14 cellular contexts compared by ENCODE assay signal in genomic region chr9:89657765-89658164, GRCh38. TPM values are rescaled to one million over a fixed set of nuclear protein-coding genes. Genes with fewer than 3 reads are reported as not detected.
DNase-seq lines count a peak whose midpoint lies in the region; ATAC-seq and TF ChIP-seq lines count a peak whose summit lies in the region.
"Had no signal": no experiment of that assay in that cellular context is flagged by ENCODE, and none has a peak within 500 bp of the region (broad histone marks: within the 10 kb centered on the region; RNA-seq: fewer than 3 reads in every experiment).

No MANE protein-coding gene starts in this region.

- no peaks in the 10 kb centered on the region for H3K4me1 ChIP-seq in Karpas-422 (ENCODE audit: low read length)

- peaks cover 10% of the 10 kb centered on the region for H3K27me3 Mint-ChIP-seq in activated CD4-positive, alpha-beta T cell treated with anti-CD3 and anti-CD28 coated beads, Interleukin-2, amount 10 ng/mL, durations not matched to agents 7 days and 5 days

- no peaks in the 10 kb centered on the region for H4K20me1 ChIP-seq in Karpas-422 (ENCODE audit: insufficient read depth, low read depth, low read length)

- H3K9me3 ChIP-seq in Karpas-422 (ENCODE audit: low read length) = no peaks in the 10 kb centered on the region

- ATAC-seq in GM21717 (IDR thresholded peaks at IDR 0.05; ENCODE audit: unreplicated experiment) = peak; percentile 87
- ATAC-seq in SK-N-SH treated with all-trans-retinoic acid at 6 μM for 48 hours = no peak
- ATAC-seq: naive thymus-derived CD8-positive, alpha-beta T cell had no signal

- no peak overlapping the region for H3K4me2 ChIP-seq in Karpas-422 (ENCODE audit: low read depth, low read length, poor library complexity, severe bottlenecking)
- H3K4me2 ChIP-seq: PC-9 had no signal

- POLR2A ChIA-PET in activated CD4-positive, alpha-beta T cell treated with anti-CD3 and anti-CD28 coated beads, Interleukin-2, amount 10 ng/mL, durations not matched to agents 7 days and 5 days (lab: Charles Lee) = interaction anchor here (0.5 to 0.9 kb wide), 4 partner anchors 19 to 417 kb away, joined by 3 to 5 read pairs (median 4); partner anchors contain the start of gene GADD45G

- no peaks in the 10 kb centered on the region for H3K27me3 ChIP-seq in Karpas-422 (ENCODE audit: low read length)

- H3K27ac ChIP-seq in Karpas-422 (ENCODE audit: low read length) = no peak overlapping the region
- H3K27ac ChIP-seq: PC-9 had no signal

- H3K4me1 Mint-ChIP-seq in activated CD4-positive, alpha-beta T cell treated with anti-CD3 and anti-CD28 coated beads, Interleukin-2, amount 10 ng/mL, durations not matched to agents 7 days and 5 days = peaks cover 41% of the 10 kb centered on the region

- H3K4me3 Mint-ChIP-seq in activated CD4-positive, alpha-beta T cell treated with anti-CD3 and anti-CD28 coated beads, Interleukin-2, amount 10 ng/mL, durations not matched to agents 7 days and 5 days = no peak overlapping the region
- H3K4me3 Mint-ChIP-seq: HFFc6; naive thymus-derived CD8-positive, alpha-beta T cell; stimulated activated naive CD8-positive, alpha-beta T cell treated with anti-CD3 and anti-CD28 coated beads, Interleukin-15, Interleukin-2, amounts not matched to agents 100 ng/mL and 50 ng/mL, for 24 hours had no signal

- no peak overlapping the region for H2AFZ ChIP-seq in Karpas-422 (ENCODE audit: low read length)
- H2AFZ ChIP-seq: PC-9 had no signal

- CTCF ChIA-PET in activated CD4-positive, alpha-beta T cell treated with anti-CD3 and anti-CD28 coated beads, Interleukin-2, amount 10 ng/mL, durations not matched to agents 7 days and 5 days (lab: Charles Lee) = interaction anchor here (0.8 to 1.4 kb wide), 4 partner anchors 11 to 30 kb away, joined by 3 read pairs; no protein-coding TSS in a partner anchor

- DNase-seq in activated CD4-positive, alpha-beta T cell treated with anti-CD3 and anti-CD28 coated beads, Interleukin-2, amount 10 ng/mL, durations not matched to agents 7 days and 5 days = peak; percentile 70
- no peak for DNase-seq in activated CD4-positive, alpha-beta T cell treated with anti-CD3 and anti-CD28 coated beads for 4 hours
- peak; percentile 23 for DNase-seq in NCI-H69 (lab: John Stamatoyannopoulos, UW)
- peak; percentile 19 for DNase-seq in stimulated activated CD4-positive, alpha-beta T cell treated with anti-CD3 and anti-CD28 coated beads, Interleukin-4, amount 100 ng/mL, for 24 hours
- no peak for DNase-seq in Karpas-422
- DNase-seq in NCI-H2107 treated with DMSO at 0.1 percent for 48 hours (lab: John Stamatoyannopoulos, UW; ENCODE audit: unreplicated experiment) = no peak
- DNase-seq: activated gamma-delta T cell; HFFc6; naive thymus-derived CD8-positive, alpha-beta T cell; NCI-H146; PC-9 had no signal

- H3K9ac ChIP-seq in Karpas-422 (ENCODE audit: low read length) = no peak overlapping the region

- no peaks in the 10 kb centered on the region for H3K9me3 Mint-ChIP-seq in activated CD4-positive, alpha-beta T cell treated with anti-CD3 and anti-CD28 coated beads, Interleukin-2, amount 10 ng/mL, durations not matched to agents 7 days and 5 days
- H3K9me3 Mint-ChIP-seq: stimulated activated naive CD8-positive, alpha-beta T cell treated with anti-CD3 and anti-CD28 coated beads, Interleukin-15, Interleukin-2, amounts not matched to agents 100 ng/mL and 50 ng/mL, for 24 hours had no signal

- H3K9me2 ChIP-seq in Karpas-422 (replicated peaks; ENCODE audit: insufficient read depth, low read length) = no peaks in the 10 kb centered on the region

- H3K27ac Mint-ChIP-seq in activated CD4-positive, alpha-beta T cell treated with anti-CD3 and anti-CD28 coated beads, Interleukin-2, amount 10 ng/mL, durations not matched to agents 7 days and 5 days = no peak overlapping the region
- H3K27ac Mint-ChIP-seq: HFFc6; stimulated activated naive CD8-positive, alpha-beta T cell treated with anti-CD3 and anti-CD28 coated beads, Interleukin-15, Interleukin-2, amounts not matched to agents 100 ng/mL and 50 ng/mL, for 24 hours had no signal

- no peak overlapping the region for H3K4me3 ChIP-seq in Karpas-422 (ENCODE audit: low read length)
- H3K4me3 ChIP-seq: PC-9 had no signal

- H3K36me3 ChIP-seq in Karpas-422 (ENCODE audit: insufficient read depth, low read length) = no peaks in the 10 kb centered on the region

- H3K79me2 ChIP-seq in Karpas-422 (ENCODE audit: low read length) = no peaks in the 10 kb centered on the region

- no peaks in the 10 kb centered on the region for H3K36me3 Mint-ChIP-seq in activated CD4-positive, alpha-beta T cell treated with anti-CD3 and anti-CD28 coated beads, Interleukin-2, amount 10 ng/mL, durations not matched to agents 7 days and 5 days (ENCODE audit: low read depth)
- H3K36me3 Mint-ChIP-seq: naive thymus-derived CD8-positive, alpha-beta T cell had no signal

TF ChIP-seq in SK-N-SH treated with all-trans-retinoic acid at 6 μM for 48 hours, 23 proteins besides CTCF, POLR2A, EP300 and RAD21:
- no peak for TF ChIP-seq ESRRG (CRISPR knock-in tag; IDR thresholded peaks at IDR 0.05)
- no peak for TF ChIP-seq ZFP30 (CRISPR knock-in tag; IDR thresholded peaks at IDR 0.05)
- no peak for TF ChIP-seq ZNF70 (CRISPR knock-in tag; IDR thresholded peaks at IDR 0.05)
- TF ChIP-seq PPARA (CRISPR knock-in tag; IDR thresholded peaks at IDR 0.05; ENCODE audit: borderline replicate concordance) = no peak
- no peak for TF ChIP-seq CREB5 (CRISPR knock-in tag; IDR thresholded peaks at IDR 0.05; ENCODE audit: low read depth)
- TF ChIP-seq PATZ1 (CRISPR knock-in tag; IDR thresholded peaks at IDR 0.05; ENCODE audit: borderline replicate concordance) = no peak
- TF ChIP-seq ISL1 (CRISPR knock-in tag; IDR thresholded peaks at IDR 0.05) = no peak
- no peak for TF ChIP-seq ARNTL (CRISPR knock-in tag; IDR thresholded peaks at IDR 0.05; ENCODE audit: borderline replicate concordance, low read depth)
- TF ChIP-seq POU6F1 (CRISPR knock-in tag; IDR thresholded peaks at IDR 0.05; ENCODE audit: borderline replicate concordance, low read depth) = no peak
- TF ChIP-seq BACH2 (CRISPR knock-in tag; IDR thresholded peaks at IDR 0.05; ENCODE audit: borderline replicate concordance) = no peak
- no peak for TF ChIP-seq OSR1 (CRISPR knock-in tag; IDR thresholded peaks at IDR 0.05)
- TF ChIP-seq CSDC2 (CRISPR knock-in tag; IDR thresholded peaks at IDR 0.05) = no peak

RNA-seq across cellular contexts. Expression of gene GADD45G, which starts 53.0 kb away (rescaled TPM):
- total RNA-seq in activated CD4-positive, alpha-beta T cell treated with anti-CD3 and anti-CD28 coated beads, Interleukin-2, amount 10 ng/mL, durations not matched to agents 7 days and 5 days = 1 to 10 TPM; 5.2 to 6.2 TPM
- not detected in 2 replicates for total RNA-seq in Karpas-422 (2014; rRNA removed; shearing (Covaris generic); ENCODE audit: low replicate concordance)

Comparison
In these comparisons a context has a peak if more than half of its experiments do, and no peak if none do; other contexts are left out.
1. DNase-seq: peak in activated CD4-positive, alpha-beta T cell treated with anti-CD3 and anti-CD28 coated beads, Interleukin-2, amount 10 ng/mL, durations not matched to agents 7 days and 5 days (single experiment), NCI-H69 (single experiment) and stimulated activated CD4-positive, alpha-beta T cell treated with anti-CD3 and anti-CD28 coated beads, Interleukin-4, amount 100 ng/mL, for 24 hours (single experiment); none in activated CD4-positive, alpha-beta T cell treated with anti-CD3 and anti-CD28 coated beads for 4 hours (0 of 2), Karpas-422 (single experiment) and NCI-H2107 treated with DMSO at 0.1 percent for 48 hours (single experiment).